18 cellular contexts compared by ENCODE assay signal in the genomic region with DNA sequence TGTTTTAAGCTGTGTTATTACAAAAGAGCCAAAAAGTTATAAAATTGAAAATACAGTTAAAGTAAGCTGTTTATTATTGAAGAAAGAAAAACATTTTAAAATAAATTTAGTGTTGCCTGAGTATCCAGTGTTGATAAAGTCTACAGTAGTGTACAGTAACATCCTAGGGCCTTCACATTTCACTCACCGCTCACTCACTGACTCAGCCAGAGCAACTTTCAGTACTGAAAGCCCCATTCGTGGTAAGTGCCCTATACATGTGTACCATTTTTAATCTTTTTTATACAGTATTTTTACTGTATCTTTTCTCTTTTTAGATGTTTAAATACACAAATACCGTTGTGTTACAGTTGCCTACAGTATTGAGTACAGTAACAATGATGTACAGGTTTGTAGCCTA. TPM values are rescaled to one million over a fixed set of nuclear protein-coding genes. Genes with fewer than 3 reads are reported as not detected.
DNase-seq lines count a peak whose midpoint lies in the region; ATAC-seq and TF ChIP-seq lines count a peak whose summit lies in the region.
"Had no signal": no experiment of that assay in that cellular context is flagged by ENCODE, and none has a peak within 500 bp of the region (broad histone marks: within the 10 kb centered on the region; RNA-seq: fewer than 3 reads in every experiment).

No MANE protein-coding gene starts in this region.

- peak; percentile 81 for ATAC-seq in activated T-helper 17 cell treated with anti-CD3 and anti-CD28 coated beads, Interleukin-2, amount 50 U/mL, for 72 hours (replicated peaks)
- ATAC-seq in HG03280 (IDR thresholded peaks at IDR 0.05; ENCODE audit: unreplicated experiment) = no peak
- ATAC-seq: Panc1 had no signal

- DNase-seq in activated CD4-positive, alpha-beta T cell treated with anti-CD3 and anti-CD28 coated beads for 48 hours = peak; percentile 10
- no peak for DNase-seq in activated CD4-positive, alpha-beta T cell treated with anti-CD3 and anti-CD28 coated beads, Interleukin-2, amount 10 ng/mL, durations not matched to agents 24 days and 14 days
- peak; percentile 7 for DNase-seq in stimulated activated CD4-positive, alpha-beta T cell treated with anti-CD3 and anti-CD28 coated beads, Interleukin-15, amount 100 ng/mL, for 24 hours
- no peak for DNase-seq in stimulated activated CD4-positive, alpha-beta T cell treated with anti-CD3 and anti-CD28 coated beads, Interleukin-4, amount 100 ng/mL, for 4 hours
- DNase-seq in glutamatergic neuron = no peak
- DNase-seq: 8988T; CD4-positive, CD25-positive, alpha-beta regulatory T cell; HCEC 1CT; NCI-H1092; NCI-H1417 treated with DMSO at 0.1 percent for 48 hours; NCI-H1694 treated with DMSO at 0.1 percent for 48 hours; NCI-H2081; NCI-H2227 treated with DMSO at 0.1 percent for 48 hours; NCI-H526 treated with DMSO at 0.1 percent for 48 hours; SHP77 had no signal

- TF ChIP-seq CTCF in glutamatergic neuron (IDR thresholded peaks at IDR 0.05; ENCODE audit: partially characterized antibody, unreplicated experiment) = no peak

- no peaks in the 10 kb centered on the region for H3K27me3 Mint-ChIP-seq in activated CD4-positive, alpha-beta T cell treated with anti-CD3 and anti-CD28 coated beads, Interleukin-2, amount 10 ng/mL, durations not matched to agents 24 days and 14 days
- no peaks in the 10 kb centered on the region for H3K27me3 Mint-ChIP-seq in activated T-helper 17 cell treated with anti-CD3 and anti-CD28 coated beads, Interleukin-2, amount 50 U/mL, for 72 hours
- no peaks in the 10 kb centered on the region for H3K27me3 Mint-ChIP-seq in glutamatergic neuron (ENCODE audit: unreplicated experiment)
- H3K27me3 Mint-ChIP-seq: CD4-positive, CD25-positive, alpha-beta regulatory T cell had no signal

- peaks cover 50% of the 10 kb centered on the region for H3K36me3 Mint-ChIP-seq in activated CD4-positive, alpha-beta T cell treated with anti-CD3 and anti-CD28 coated beads, Interleukin-2, amount 10 ng/mL, durations not matched to agents 24 days and 14 days (ENCODE audit: low read depth)
- H3K36me3 Mint-ChIP-seq in activated T-helper 17 cell treated with anti-CD3 and anti-CD28 coated beads, Interleukin-2, amount 50 U/mL, for 72 hours (ENCODE audit: low read depth) = peaks cover 92% of the 10 kb centered on the region
- H3K36me3 Mint-ChIP-seq in glutamatergic neuron (ENCODE audit: unreplicated experiment) = no peaks in the 10 kb centered on the region

- no peak overlapping the region for H3K27ac Mint-ChIP-seq in activated CD4-positive, alpha-beta T cell treated with anti-CD3 and anti-CD28 coated beads, Interleukin-2, amount 10 ng/mL, durations not matched to agents 24 days and 14 days
- no peak overlapping the region for H3K27ac Mint-ChIP-seq in activated T-helper 17 cell treated with anti-CD3 and anti-CD28 coated beads, Interleukin-2, amount 50 U/mL, for 72 hours
- no peak overlapping the region for H3K27ac Mint-ChIP-seq in glutamatergic neuron (ENCODE audit: unreplicated experiment)
- H3K27ac Mint-ChIP-seq: CD4-positive, CD25-positive, alpha-beta regulatory T cell had no signal

- H3K4me1 Mint-ChIP-seq in activated CD4-positive, alpha-beta T cell treated with anti-CD3 and anti-CD28 coated beads, Interleukin-2, amount 10 ng/mL, durations not matched to agents 24 days and 14 days = peaks cover 6% of the 10 kb centered on the region
- no peaks in the 10 kb centered on the region for H3K4me1 Mint-ChIP-seq in activated T-helper 17 cell treated with anti-CD3 and anti-CD28 coated beads, Interleukin-2, amount 50 U/mL, for 72 hours
- peaks cover 13% of the 10 kb centered on the region for H3K4me1 Mint-ChIP-seq in glutamatergic neuron (ENCODE audit: low read depth, unreplicated experiment)

- H3K4me3 Mint-ChIP-seq in activated CD4-positive, alpha-beta T cell treated with anti-CD3 and anti-CD28 coated beads, Interleukin-2, amount 10 ng/mL, durations not matched to agents 24 days and 14 days = no peak overlapping the region
- H3K4me3 Mint-ChIP-seq in activated T-helper 17 cell treated with anti-CD3 and anti-CD28 coated beads, Interleukin-2, amount 50 U/mL, for 72 hours = no peak overlapping the region
- H3K4me3 Mint-ChIP-seq in glutamatergic neuron (ENCODE audit: unreplicated experiment) = no peak overlapping the region

- H3K9me3 Mint-ChIP-seq in activated CD4-positive, alpha-beta T cell treated with anti-CD3 and anti-CD28 coated beads, Interleukin-2, amount 10 ng/mL, durations not matched to agents 24 days and 14 days = no peaks in the 10 kb centered on the region
- H3K9me3 Mint-ChIP-seq in activated T-helper 17 cell treated with anti-CD3 and anti-CD28 coated beads, Interleukin-2, amount 50 U/mL, for 72 hours = no peaks in the 10 kb centered on the region
- H3K9me3 Mint-ChIP-seq in glutamatergic neuron (ENCODE audit: unreplicated experiment) = no peaks in the 10 kb centered on the region
- H3K9me3 Mint-ChIP-seq: CD4-positive, CD25-positive, alpha-beta regulatory T cell had no signal

- intact Hi-C loops in activated CD4-positive, alpha-beta T cell treated with anti-CD3 and anti-CD28 coated beads, Interleukin-2, amount 10 ng/mL, durations not matched to agents 24 days and 14 days (cut with micrococcal nuclease) = no loop called here

RNA-seq across cellular contexts. Expression of gene POLD3, which starts 35.0 kb away (rescaled TPM):
- total RNA-seq in activated CD4-positive, alpha-beta T cell treated with anti-CD3 and anti-CD28 coated beads, Interleukin-2, amount 10 ng/mL, durations not matched to agents 24 days and 14 days = 53.5 and 53.6 TPM in 2 replicates
- 10 to 100 TPM; 46.0 to 54.3 TPM for total RNA-seq in activated T-helper 17 cell treated with anti-CD3 and anti-CD28 coated beads, Interleukin-2, amount 50 U/mL, for 72 hours
- 9.0 TPM for total RNA-seq in glutamatergic neuron (ENCODE audit: unreplicated experiment)

Comparison
In these comparisons a context has a peak if more than half of its experiments do, and no peak if none do; other contexts are left out.
1. DNase-seq: peak in activated CD4-positive, alpha-beta T cell treated with anti-CD3 and anti-CD28 coated beads for 48 hours (single experiment) and stimulated activated CD4-positive, alpha-beta T cell treated with anti-CD3 and anti-CD28 coated beads, Interleukin-15, amount 100 ng/mL, for 24 hours (single experiment); none in activated CD4-positive, alpha-beta T cell treated with anti-CD3 and anti-CD28 coated beads, Interleukin-2, amount 10 ng/mL, durations not matched to agents 24 days and 14 days (single experiment), stimulated activated CD4-positive, alpha-beta T cell treated with anti-CD3 and anti-CD28 coated beads, Interleukin-4, amount 100 ng/mL, for 4 hours (0 of 2) and glutamatergic neuron (single experiment).